In the genomic region with DNA sequence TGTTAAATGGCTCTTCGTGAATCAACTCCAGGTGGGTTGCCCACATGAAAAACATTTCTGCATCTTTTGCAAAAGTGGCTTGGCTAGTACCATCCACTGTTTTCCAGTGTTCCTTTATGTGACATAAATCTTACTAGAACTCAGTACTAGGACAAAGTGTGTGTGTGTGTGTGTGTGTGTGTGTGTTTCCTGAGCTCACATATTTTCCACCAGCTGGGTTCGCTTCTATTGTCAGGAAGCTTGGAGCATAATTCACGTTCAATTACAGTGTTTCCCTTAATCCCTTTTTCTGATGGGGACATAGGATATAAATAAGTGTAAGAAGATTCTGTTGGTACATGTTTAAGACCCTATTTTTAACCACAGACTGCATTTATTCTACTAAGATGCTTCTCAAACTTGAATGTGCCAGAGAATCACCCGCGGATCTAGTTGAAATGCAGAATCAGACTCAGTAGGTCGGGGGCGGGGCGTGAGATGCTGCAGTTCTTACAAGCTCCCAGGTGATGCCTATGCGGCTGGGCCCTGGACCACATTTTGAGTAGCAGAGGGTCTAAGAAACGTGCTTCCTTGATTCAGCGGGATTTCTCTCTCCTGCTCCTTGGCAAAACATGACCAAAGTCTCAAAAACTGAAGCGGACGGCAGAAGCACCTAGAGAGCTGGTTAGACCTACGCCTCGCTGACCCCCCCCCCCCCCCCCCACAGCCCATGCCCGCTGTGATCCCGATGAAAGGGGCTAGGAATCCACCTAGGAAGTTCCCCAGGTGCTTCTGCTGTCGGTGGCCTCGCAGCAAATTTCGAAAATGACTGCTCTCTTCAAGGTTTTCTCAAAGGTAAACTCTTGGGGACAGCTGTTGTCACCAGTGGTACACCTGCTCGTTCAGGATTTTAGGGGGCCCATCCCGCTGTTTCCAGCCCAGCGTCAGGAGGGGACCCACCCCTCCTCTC, we compare ENCODE assay signal across 8 cellular contexts. TPM values are rescaled to one million over a fixed set of nuclear protein-coding genes. Genes with fewer than 3 reads are reported as not detected.
DNase-seq lines count a peak whose midpoint lies in the region; TF ChIP-seq lines count a peak whose summit lies in the region.

No MANE protein-coding gene starts in this region.

- no peaks in the 10 kb centered on the region for H3K27me3 Mint-ChIP-seq in nephron progenitor cell (ENCODE audit: low read depth, poor library complexity)

- TF ChIP-seq CTCF in nephron progenitor cell (IDR thresholded peaks at IDR 0.05) (no peak), transverse colon (IDR thresholded peaks at IDR 0.05) (no peak)

- H3K27ac ChIP-seq in epithelial cell of prostate = peak overlapping the region; percentile 43
- H3K27ac ChIP-seq in transverse colon = peak overlapping the region; percentile 77 to 89 (median 84)

- DNase-seq in activated gamma-delta T cell treated with Interleukin-2 at 50 U/mL for 16 hours (peak; percentile 32), activated gamma-delta T cell (lab: John Stamatoyannopoulos, UW) (no peak), NCI-H2107 (lab: John Stamatoyannopoulos, UW) (peak; percentile 2), activated T-cell treated with anti-CD3 and anti-CD28 coated beads for 1 hour (ENCODE audit: low read depth) (peak; percentile 26), epithelial cell of prostate (ENCODE audit: low read depth, low spot score) (no peak), nephron progenitor cell (peak; percentile 23), transverse colon (peak; percentile 35), cortex of kidney (lab: John Stamatoyannopoulos, UW) (no peak)

- peak overlapping the region; percentile 83 for H3K4me3 Mint-ChIP-seq in nephron progenitor cell

- no peaks in the 10 kb centered on the region for H3K36me3 ChIP-seq in transverse colon

- H3K4me3 ChIP-seq in transverse colon = peak overlapping the region; percentile 20 to 77 (median 65)

- in situ Hi-C loops in transverse colon (cut with MboI; ENCODE audit: low pct_ligation_motif_present in 1 of 4, low pct_unique_long_range_greater_than_20kb in 1 of 4, low sequenced_read_pairs in 3 of 4) = loop anchor here in 1 of 4 donors (5.0 kb wide), 1 partner anchor 95 kb away; no protein-coding TSS in a partner anchor

- no peak for TF ChIP-seq POLR2A in transverse colon (IDR thresholded peaks at IDR 0.05)

- no peaks in the 10 kb centered on the region for H3K9me3 ChIP-seq in transverse colon

- H3K27ac Mint-ChIP-seq in nephron progenitor cell = peak overlapping the region; percentile 61

- TF ChIP-seq EP300 in transverse colon (IDR thresholded peaks at IDR 0.05; ENCODE audit: low read depth) = no peak

- H3K9me3 Mint-ChIP-seq in nephron progenitor cell = peaks cover 43% of the 10 kb centered on the region

- H3K4me1 Mint-ChIP-seq in nephron progenitor cell = peaks cover 22% of the 10 kb centered on the region

- 44% methylated on average over 23 of the region's 23 CpGs; no CpG with 5 or more reads in 1 of the 2 donors for WGBS in transverse colon (ENCODE audit: low coverage in 1 of 2), 2 donors

- H3K27me3 ChIP-seq in transverse colon = no peaks in the 10 kb centered on the region

- intact Hi-C loops in transverse colon (cut with DNase I; ENCODE audit: low total_unique reads) = no loop called here

- no peaks in the 10 kb centered on the region for H3K4me1 ChIP-seq in transverse colon

- H3K36me3 Mint-ChIP-seq in nephron progenitor cell (ENCODE audit: low read depth) = peaks cover 6% of the 10 kb centered on the region

RNA-seq across cellular contexts. Expression of a gene that starts 0.8 kb away (rescaled TPM):
- 10 to 100 TPM; 12.3 to 22.4 (median 16.5) TPM for total RNA-seq in transverse colon

Comparison
In these comparisons a context has a peak if more than half of its experiments do, and no peak if none do; other contexts are left out.
1. DNase-seq: peak in activated gamma-delta T cell treated with Interleukin-2 at 50 U/mL for 16 hours (single experiment), NCI-H2107 (single experiment), activated T-cell treated with anti-CD3 and anti-CD28 coated beads for 1 hour (single experiment), nephron progenitor cell (single experiment) and transverse colon (single experiment); none in activated gamma-delta T cell (single experiment), epithelial cell of prostate (single experiment) and cortex of kidney (single experiment).